Comparison of ENCODE assay signal across 1 cellular context in genomic region chr12:110858848-110859247, GRCh38.
TF ChIP-seq lines count a peak whose summit lies in the region.

No MANE protein-coding gene starts in this region.

TF ChIP-seq in H1, 55 proteins besides CTCF, POLR2A, EP300 and RAD21:
- TF ChIP-seq BRCA1 (IDR thresholded peaks at IDR 0.05; ENCODE audit: low read depth, low read length) (no peak), RNF2 (IDR thresholded peaks at IDR 0.05; ENCODE audit: borderline replicate concordance, low read depth, low read length, missing control alignments, poor library complexity, severe bottlenecking) (no peak), SP1 (IDR thresholded peaks at IDR 0.05; ENCODE audit: low read depth, low read length) (no peak), USF2 (IDR thresholded peaks at IDR 0.05; ENCODE audit: low read length) (no peak), TEAD4 (IDR thresholded peaks at IDR 0.05; ENCODE audit: low read depth, low read length) (no peak), ATF3 (IDR thresholded peaks at IDR 0.05; ENCODE audit: insufficient read depth, low read depth, low read length) (no peak), SAP30 (IDR thresholded peaks at IDR 0.05; ENCODE audit: insufficient read depth, insufficient replicate concordance, low read length) (no peak), CHD1 (IDR thresholded peaks at IDR 0.05; ENCODE audit: low read depth, low read length) (no peak), PHF8 (conservative IDR thresholded peaks at IDR 0.05; ENCODE audit: low read depth, low read length) (no peak), KDM1A (IDR thresholded peaks at IDR 0.05; ENCODE audit: borderline replicate concordance, low read length) (no peak), SIN3A (conservative IDR thresholded peaks at IDR 0.05 in 1 of 2, IDR thresholded peaks at IDR 0.05 in 1 of 2; ENCODE audit: low read depth in 1 of 2, low read length in 2 of 2) (no peak), CEBPB (IDR thresholded peaks at IDR 0.05; ENCODE audit: low read depth, low read length) (no peak), GABPA (IDR thresholded peaks at IDR 0.05; ENCODE audit: borderline replicate concordance, insufficient read depth, low read length) (no peak), HDAC2 (IDR thresholded peaks at IDR 0.05; ENCODE audit: borderline replicate concordance in 1 of 2, low read depth in 2 of 2, low read length in 2 of 2) (no peak), ZNF274 (IDR thresholded peaks at IDR 0.05; ENCODE audit: borderline replicate concordance, extremely low read depth, low read length) (no peak), CBX5 (IDR thresholded peaks at IDR 0.05; ENCODE audit: low read depth, low read length) (no peak)
